Comparison of ENCODE assay signal across 8 cellular contexts in genomic region chr21:32278518-32279376, GRCh38. TPM values are rescaled to one million over a fixed set of nuclear protein-coding genes. Genes with fewer than 3 reads are reported as not detected.
DNase-seq lines count a peak whose midpoint lies in the region; ATAC-seq and TF ChIP-seq lines count a peak whose summit lies in the region.

MIS18A (minus strand) TSS chr21:32279049; CDS start chr21:32279014, 35 bp downstream.

- peaks cover 16% of the 10 kb centered on the region for H3K4me1 Mint-ChIP-seq in activated T-helper 17 cell treated with anti-CD3 and anti-CD28 coated beads, Interleukin-2, amount 50 U/mL, for 72 hours
- peaks cover 21 to 28% of the 10 kb centered on the region in 2 donors for H3K4me1 Mint-ChIP-seq in natural killer cell

- H3K4me3 Mint-ChIP-seq in activated T-helper 17 cell treated with anti-CD3 and anti-CD28 coated beads, Interleukin-2, amount 50 U/mL, for 72 hours = peak within 1 kb of the TSS; percentile 93
- H3K4me3 Mint-ChIP-seq in natural killer cell = peak within 1 kb of the TSS; percentile 98

- CTCF ChIA-PET in RWPE1 (lab: Yijun Ruan, JAX) = interaction anchor here (0.6 to 1.0 kb wide), 3 partner anchors 323 to 721 kb away, joined by 3 to 6 read pairs (median 5); no protein-coding TSS in a partner anchor

- peak within 1 kb of the TSS; percentile 91 for H3K4me3 ChIP-seq in LNCaP clone FGC (ENCODE audit: low read depth, low read length)
- H3K4me3 ChIP-seq in fibroblast of mammary gland (ENCODE audit: control insufficient read depth, low read depth, low read length) = peak within 1 kb of the TSS; percentile 88

- H3K27ac ChIP-seq in RWPE1 = peak within 1 kb of the TSS; percentile 75

- H3K27ac Mint-ChIP-seq in activated T-helper 17 cell treated with anti-CD3 and anti-CD28 coated beads, Interleukin-2, amount 50 U/mL, for 72 hours = peak within 1 kb of the TSS; percentile 97
- peak within 1 kb of the TSS; percentile 93 to 96 for H3K27ac Mint-ChIP-seq in natural killer cell

- DNase-seq in Daoy (ENCODE audit: low read depth) (peak; percentile 99), GOT3 (lab: John Stamatoyannopoulos, UW) (peak; percentile 96), LNCaP clone FGC (ENCODE audit: low read depth) (peak; percentile 80), RWPE1 (ENCODE audit: low spot score) (peak; percentile 96), fibroblast of mammary gland (ENCODE audit: low read depth) (peak; percentile 97), natural killer cell (peak; percentile 97)
- peak; percentile 98 for DNase-seq in stimulated activated naive CD4-positive, alpha-beta T cell treated with Interleukin-2 at 50 U/mL for 16 hours (lab: John Stamatoyannopoulos, UW)

- TF ChIP-seq CTCF in LNCaP clone FGC (IDR thresholded peaks at IDR 0.05; ENCODE audit: control insufficient read depth, extremely low read depth, insufficient read depth) = no peak
- no peak for TF ChIP-seq CTCF in RWPE1 (conservative IDR thresholded peaks at IDR 0.05; ENCODE audit: low read depth)
- no peak for TF ChIP-seq CTCF in fibroblast of mammary gland (conservative IDR thresholded peaks at IDR 0.05; ENCODE audit: control insufficient read depth, insufficient read depth, low read depth, low read length)
- no peak for TF ChIP-seq CTCF in natural killer cell (IDR thresholded peaks at IDR 0.05)

- H3K9me3 Mint-ChIP-seq in activated T-helper 17 cell treated with anti-CD3 and anti-CD28 coated beads, Interleukin-2, amount 50 U/mL, for 72 hours = no peaks in the 10 kb centered on the region
- no peaks in the 10 kb centered on the region for H3K9me3 Mint-ChIP-seq in natural killer cell

- POLR2A ChIA-PET in RWPE1 (lab: Yijun Ruan, JAX; ENCODE audit: low non-redundant PET) = no interaction called here

- ATAC-seq in activated T-helper 17 cell treated with anti-CD3 and anti-CD28 coated beads, Interleukin-2, amount 50 U/mL, for 72 hours (replicated peaks) = peak; percentile 92
- ATAC-seq in natural killer cell = peak; percentile 92 to 94 (median 94)

- intact Hi-C loops in natural killer cell (cut with micrococcal nuclease) = loop anchor here (2.0 kb wide), 1 partner anchor 114 kb away; the partner anchor contains the start of gene URB1

- H3K36me3 Mint-ChIP-seq in activated T-helper 17 cell treated with anti-CD3 and anti-CD28 coated beads, Interleukin-2, amount 50 U/mL, for 72 hours (ENCODE audit: low read depth) = peaks cover 38% of the 10 kb centered on the region
- H3K36me3 Mint-ChIP-seq in natural killer cell = no peaks in the 10 kb centered on the region

- H3K27me3 Mint-ChIP-seq in activated T-helper 17 cell treated with anti-CD3 and anti-CD28 coated beads, Interleukin-2, amount 50 U/mL, for 72 hours = no peaks in the 10 kb centered on the region
- no peaks in the 10 kb centered on the region for H3K27me3 Mint-ChIP-seq in natural killer cell (ENCODE audit: low read depth in 2 of 2)

RNA-seq across cellular contexts. Expression of gene MIS18A, which starts in this region (rescaled TPM):
- 53.7 and 73.1 TPM in 2 replicates for total RNA-seq in Daoy (2014; rRNA removed; shearing (Covaris generic))
- 10 to 100 TPM; 15.3 to 22.4 TPM for total RNA-seq in activated T-helper 17 cell treated with anti-CD3 and anti-CD28 coated beads, Interleukin-2, amount 50 U/mL, for 72 hours
- total RNA-seq in natural killer cell = 1 to 10 TPM; 4.2 to 7.9 (median 5.2) TPM

Comparison
In these comparisons a context has a peak if more than half of its experiments do, and no peak if none do; other contexts are left out.
1. Peak in every context shown above with its lines: DNase-seq, ATAC-seq, H3K4me3 ChIP-seq and H3K27ac ChIP-seq.